2 cellular contexts compared by ENCODE assay signal in genomic region chr7:151895695-151896485, GRCh38.
TF ChIP-seq lines count a peak whose summit lies in the region.

No MANE protein-coding gene starts in this region.

TF ChIP-seq in HCT116, 20 proteins besides CTCF, POLR2A, EP300 and RAD21:
- TF ChIP-seq YY1 (IDR thresholded peaks at IDR 0.05; ENCODE audit: extremely low read depth, insufficient replicate concordance, low read depth, low read length) (no peak), ZNF274 (IDR thresholded peaks at IDR 0.05; ENCODE audit: low read depth, low read length) (no peak), JUND (IDR thresholded peaks at IDR 0.05) (no peak), EGR1 (IDR thresholded peaks at IDR 0.05; ENCODE audit: low read depth) (no peak), EZH2phosphoT487 (IDR thresholded peaks at IDR 0.05; ENCODE audit: borderline replicate concordance) (no peak), MAX (IDR thresholded peaks at IDR 0.05) (no peak), SP1 (IDR thresholded peaks at IDR 0.05; ENCODE audit: low read depth) (no peak), FOSL1 (IDR thresholded peaks at IDR 0.05; ENCODE audit: low read depth) (no peak), CBX3 (IDR thresholded peaks at IDR 0.05; ENCODE audit: low read depth) (no peak), ELF1 (IDR thresholded peaks at IDR 0.05; ENCODE audit: borderline replicate concordance, low read depth) (no peak), CEBPB (IDR thresholded peaks at IDR 0.05; ENCODE audit: low read depth) (no peak)
TF ChIP-seq in HCT116: peak in this region for 0.

TF ChIP-seq in H1, 55 proteins besides CTCF, POLR2A, EP300 and RAD21:
- TF ChIP-seq SUZ12 (IDR thresholded peaks at IDR 0.05; ENCODE audit: low read length) (no peak), CREB1 (IDR thresholded peaks at IDR 0.05) (no peak), POLR2AphosphoS5 (IDR thresholded peaks at IDR 0.05; ENCODE audit: low read depth, low read length) (no peak), PHF8 (conservative IDR thresholded peaks at IDR 0.05; ENCODE audit: low read depth, low read length) (no peak), MAX (IDR thresholded peaks at IDR 0.05) (no peak), YY1 (IDR thresholded peaks at IDR 0.05; ENCODE audit: low read depth, low read length) (no peak), SP1 (IDR thresholded peaks at IDR 0.05; ENCODE audit: low read depth, low read length) (no peak), EGR1 (IDR thresholded peaks at IDR 0.05; ENCODE audit: borderline replicate concordance, low read depth, low read length) (no peak), GTF2F1 (IDR thresholded peaks at IDR 0.05; ENCODE audit: borderline replicate concordance, low read depth, low read length) (no peak), RXRA (IDR thresholded peaks at IDR 0.05; ENCODE audit: insufficient read depth, low read depth, low read length) (no peak)
